ENCODE assay signal across 8 cellular contexts in genomic region chr7:5283421-5284303, GRCh38. TPM values are rescaled to one million over a fixed set of nuclear protein-coding genes. Genes with fewer than 3 reads are reported as not detected.
A peak's percentile ranks its signal among the peaks of the same experiment; 100 is the strongest.
DNase-seq lines count a peak whose midpoint lies in the region; ATAC-seq and TF ChIP-seq lines count a peak whose summit lies in the region.

No MANE protein-coding gene starts in this region.

- H3K4me1 ChIP-seq in mammary epithelial cell (ENCODE audit: insufficient read depth, low read length) (no peaks in the 10 kb centered on the region), tibial artery (peaks cover 0 to 23% (median 14%) of the 10 kb centered on the region in 4 donors)

- H4K20me1 ChIP-seq in mammary epithelial cell (ENCODE audit: insufficient read depth, low read length), result no peaks in the 10 kb centered on the region

- peak overlapping the region; percentile 47 for H3K4me2 ChIP-seq in mammary epithelial cell (ENCODE audit: insufficient read depth, low read depth, low read length)

- ATAC-seq in HG03520 (IDR thresholded peaks at IDR 0.05; ENCODE audit: unreplicated experiment), result no peak
- ATAC-seq in GM19035 (IDR thresholded peaks at IDR 0.05; ENCODE audit: unreplicated experiment), result no peak

- CTCF ChIA-PET in mammary epithelial cell (lab: Charles Lee; ENCODE audit: low non-redundant PET), result no interaction called here

- H3K36me3 ChIP-seq in mammary epithelial cell (ENCODE audit: insufficient read depth, low read length) (no peaks in the 10 kb centered on the region), tibial artery (no peaks in the 10 kb centered on the region)

- dilution Hi-C loops in mammary epithelial cell (cut with HindIII; ENCODE audit: low sequenced_read_pairs), result no loop called here

- intact Hi-C loops in mammary epithelial cell (cut with micrococcal nuclease), result no loop called here
- intact Hi-C loops in tibial artery (cut with DNase I; ENCODE audit: low total_unique reads), result no loop called here

- no peaks in the 10 kb centered on the region for H3K9me3 ChIP-seq in mammary epithelial cell (replicated peaks; ENCODE audit: insufficient read depth, low read length)
- no peaks in the 10 kb centered on the region for H3K9me3 ChIP-seq in tibial artery

- in situ Hi-C loops in mammary epithelial cell (cut with MboI; ENCODE audit: low sequenced_read_pairs in 2 of 2), result no loop called here

- H2AFZ ChIP-seq in mammary epithelial cell (ENCODE audit: low read depth, low read length), result no peak overlapping the region

- H3K4me3 ChIP-seq in mammary epithelial cell (replicated peaks in 1 of 3; ENCODE audit: insufficient read depth in 1 of 3, low read depth in 2 of 3, low read length in 3 of 3) (peak overlapping the region in 2 of 3 experiments; percentile 38 to 49), tibial artery (peak overlapping the region; percentile 44 to 55)

- 100% methylated on average over 1 of the region's 46 CpGs for WGBS in mammary epithelial cell (ENCODE audit: low coverage, missing lambda C conversion rate)

- H3K79me2 ChIP-seq in mammary epithelial cell (ENCODE audit: insufficient read depth, low read length), result no peaks in the 10 kb centered on the region

- no peaks in the 10 kb centered on the region for H3K27me3 ChIP-seq in mammary epithelial cell (ENCODE audit: insufficient read depth, low read length)
- H3K27me3 ChIP-seq in tibial artery, result peaks cover 0 to 29% of the 10 kb centered on the region in 2 donors

- TF ChIP-seq CTCF in mammary epithelial cell (conservative IDR thresholded peaks at IDR 0.05 in 1 of 2, IDR thresholded peaks at IDR 0.05 in 1 of 2; ENCODE audit: extremely low read depth in 1 of 2, insufficient read depth in 1 of 2, low read depth in 1 of 2, low read length in 2 of 2) (no peak), tibial artery (IDR thresholded peaks at IDR 0.05) (no peak)

- H3K27ac ChIP-seq in mammary epithelial cell (ENCODE audit: insufficient read depth, low read depth, low read length), result no peak overlapping the region
- no peak overlapping the region for H3K27ac ChIP-seq in tibial artery

- DNase-seq in DMS79 treated with DMSO at 0.1 percent for 48 hours (lab: John Stamatoyannopoulos, UW) (peak; percentile 5), DMS79 (lab: John Stamatoyannopoulos, UW) (no peak), mammary epithelial cell (no peak), kidney tubule cell (ENCODE audit: low spot score) (peak; percentile 8), tibial artery (no peak), RKO (ENCODE audit: low spot score) (no peak)

- no TSS peak for BruUV-seq in mammary epithelial cell (replicated peaks; lab: Mats Ljungman, UMichigan)

- H3K9ac ChIP-seq in mammary epithelial cell (ENCODE audit: insufficient read depth, low read length), result no peak overlapping the region

RNA-seq across cellular contexts. Expression of gene SLC29A4, which starts 0.9 kb away (rescaled TPM):
- 1 to 10 TPM; 4.7 to 4.8 TPM for total RNA-seq in mammary epithelial cell
- polyA plus RNA-seq in mammary epithelial cell, result 0.59 TPM
- not detected for polyA minus RNA-seq in mammary epithelial cell

Comparison
In these comparisons a context has a peak if more than half of its experiments do, and no peak if none do; other contexts are left out.
1. DNase-seq: peak in DMS79 treated with DMSO at 0.1 percent for 48 hours (single experiment) and kidney tubule cell (single experiment); none in DMS79 (single experiment), mammary epithelial cell (single experiment), tibial artery (0 of 2) and RKO (single experiment).